18 cellular contexts compared by ENCODE assay signal in the genomic region with DNA sequence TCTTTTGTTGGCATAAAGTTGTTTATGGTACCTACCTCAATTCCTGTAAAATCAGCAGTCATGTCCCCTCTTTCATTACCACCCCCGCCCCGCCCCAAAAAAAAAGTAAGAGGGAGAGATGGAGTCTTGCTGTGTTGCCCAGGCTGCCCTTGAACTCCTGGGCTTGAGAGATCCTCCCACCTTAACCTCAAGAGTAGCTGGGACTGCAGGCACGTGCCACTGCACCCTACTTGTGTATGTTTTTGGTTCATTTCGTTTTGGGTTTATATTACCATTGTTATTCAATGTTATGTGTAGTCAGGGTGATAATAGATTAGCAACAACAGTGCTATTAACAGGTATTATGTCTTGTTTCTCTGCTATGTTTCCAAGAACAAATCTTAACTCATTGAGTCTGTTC. TPM values are rescaled to one million over a fixed set of nuclear protein-coding genes. Genes with fewer than 3 reads are reported as not detected.
DNase-seq lines count a peak whose midpoint lies in the region; ATAC-seq, FAIRE-seq and TF ChIP-seq lines count a peak whose summit lies in the region.
"Had no signal": no experiment of that assay in that cellular context is flagged by ENCODE, and none has a peak within 500 bp of the region (broad histone marks: within the 10 kb centered on the region; RNA-seq: fewer than 3 reads in every experiment).

No MANE protein-coding gene starts in this region.

- H3K27me3 ChIP-seq in gastroesophageal sphincter: no peaks in the 10 kb centered on the region

- H3K4me1 Mint-ChIP-seq in natural killer cell: peaks cover 61 to 70% of the 10 kb centered on the region in 2 donors
- peaks cover 27 to 43% of the 10 kb centered on the region in 2 donors for H3K4me1 Mint-ChIP-seq in natural killer cell treated with Interleukin-12 subunit alpha and Interleukin-12 subunit beta and Interleukin-15 and Interleukin-18, amount 100 ng/mL, for 72 hours (ENCODE audit: low read depth in 2 of 2)
- peaks cover 43 to 79% of the 10 kb centered on the region in 2 donors for H3K4me1 Mint-ChIP-seq in effector memory CD8-positive, alpha-beta T cell (ENCODE audit: low read depth in 2 of 2)
- peaks cover 57% of the 10 kb centered on the region for H3K4me1 Mint-ChIP-seq in activated CD4-positive, alpha-beta memory T cell treated with anti-CD3 and anti-CD28 coated beads for 36 hours (ENCODE audit: low read depth)

- TF ChIP-seq CTCF in natural killer cell (IDR thresholded peaks at IDR 0.05): no peak
- no peak for TF ChIP-seq CTCF in gastroesophageal sphincter (IDR thresholded peaks at IDR 0.05)

- H3K27ac ChIP-seq in gastroesophageal sphincter: no peak overlapping the region

- no peak overlapping the region for H3K4me3 Mint-ChIP-seq in natural killer cell
- no peak overlapping the region for H3K4me3 Mint-ChIP-seq in natural killer cell treated with Interleukin-12 subunit alpha and Interleukin-12 subunit beta and Interleukin-15 and Interleukin-18, amount 100 ng/mL, for 72 hours
- H3K4me3 Mint-ChIP-seq in effector memory CD8-positive, alpha-beta T cell: peak overlapping the region in 1 of 2 donors; percentile 13
- no peak overlapping the region for H3K4me3 Mint-ChIP-seq in activated CD4-positive, alpha-beta memory T cell treated with anti-CD3 and anti-CD28 coated beads for 36 hours
- H3K4me3 Mint-ChIP-seq: B cell, HFFc6 had no signal

- no peaks in the 10 kb centered on the region for H3K36me3 Mint-ChIP-seq in natural killer cell
- H3K36me3 Mint-ChIP-seq in natural killer cell treated with Interleukin-12 subunit alpha and Interleukin-12 subunit beta and Interleukin-15 and Interleukin-18, amount 100 ng/mL, for 72 hours: no peaks in the 10 kb centered on the region
- H3K36me3 Mint-ChIP-seq in effector memory CD8-positive, alpha-beta T cell (ENCODE audit: insufficient read depth): peaks cover 3% of the 10 kb centered on the region
- no peaks in the 10 kb centered on the region for H3K36me3 Mint-ChIP-seq in activated CD4-positive, alpha-beta memory T cell treated with anti-CD3 and anti-CD28 coated beads for 36 hours

- no peak overlapping the region for H3K27ac Mint-ChIP-seq in natural killer cell
- H3K27ac Mint-ChIP-seq in natural killer cell treated with Interleukin-12 subunit alpha and Interleukin-12 subunit beta and Interleukin-15 and Interleukin-18, amount 100 ng/mL, for 72 hours: no peak overlapping the region
- peak overlapping the region; percentile 7 to 80 for H3K27ac Mint-ChIP-seq in effector memory CD8-positive, alpha-beta T cell
- no peak overlapping the region for H3K27ac Mint-ChIP-seq in activated CD4-positive, alpha-beta memory T cell treated with anti-CD3 and anti-CD28 coated beads for 36 hours
- H3K27ac Mint-ChIP-seq: B cell, HFFc6 had no signal

- H3K4me1 ChIP-seq in gastroesophageal sphincter: peaks cover 0 to 60% (median 3%) of the 10 kb centered on the region in 3 donors
- H3K4me1 ChIP-seq: Caco-2 had no signal

- intact Hi-C loops in natural killer cell (cut with micrococcal nuclease): no loop called here
- intact Hi-C loops in Right ventricle myocardium superior (cut with DNase I): no loop called here
- intact Hi-C loops in activated CD4-positive, alpha-beta memory T cell treated with anti-CD3 and anti-CD28 coated beads for 36 hours (cut with micrococcal nuclease): no loop called here

- H3K4me3 ChIP-seq in gastroesophageal sphincter: no peak overlapping the region

- peak in 2 of 3 donors; percentile 24 to 39 for ATAC-seq in natural killer cell
- no peak for ATAC-seq in natural killer cell treated with Interleukin-12 subunit alpha and Interleukin-12 subunit beta and Interleukin-15 and Interleukin-18, amount 100 ng/mL, for 72 hours
- peak; percentile 66 for ATAC-seq in effector memory CD8-positive, alpha-beta T cell (replicated peaks)
- no peak for ATAC-seq in HG03196 (IDR thresholded peaks at IDR 0.05; ENCODE audit: unreplicated experiment)
- no peak for ATAC-seq in gastroesophageal sphincter
- no peak for ATAC-seq in Right ventricle myocardium superior (ENCODE audit: poor library complexity)

- no peaks in the 10 kb centered on the region for H3K9me3 Mint-ChIP-seq in natural killer cell
- no peaks in the 10 kb centered on the region for H3K9me3 Mint-ChIP-seq in natural killer cell treated with Interleukin-12 subunit alpha and Interleukin-12 subunit beta and Interleukin-15 and Interleukin-18, amount 100 ng/mL, for 72 hours
- no peaks in the 10 kb centered on the region for H3K9me3 Mint-ChIP-seq in effector memory CD8-positive, alpha-beta T cell
- H3K9me3 Mint-ChIP-seq in activated CD4-positive, alpha-beta memory T cell treated with anti-CD3 and anti-CD28 coated beads for 36 hours: no peaks in the 10 kb centered on the region
- H3K9me3 Mint-ChIP-seq: CD8-positive, alpha-beta memory T cell; HFFc6 had no signal

- POLR2A ChIA-PET in activated CD4-positive, alpha-beta memory T cell treated with anti-CD3 and anti-CD28 coated beads for 36 hours (lab: Charles Lee): interaction anchor here (0.9 kb wide), 1 partner anchor 17 kb away, joined by 3 read pairs; no protein-coding TSS in a partner anchor

- H3K27me3 Mint-ChIP-seq in natural killer cell (ENCODE audit: low read depth in 2 of 2): no peaks in the 10 kb centered on the region
- H3K27me3 Mint-ChIP-seq in natural killer cell treated with Interleukin-12 subunit alpha and Interleukin-12 subunit beta and Interleukin-15 and Interleukin-18, amount 100 ng/mL, for 72 hours: no peaks in the 10 kb centered on the region
- no peaks in the 10 kb centered on the region for H3K27me3 Mint-ChIP-seq in effector memory CD8-positive, alpha-beta T cell
- no peaks in the 10 kb centered on the region for H3K27me3 Mint-ChIP-seq in activated CD4-positive, alpha-beta memory T cell treated with anti-CD3 and anti-CD28 coated beads for 36 hours
- H3K27me3 Mint-ChIP-seq: B cell; CD8-positive, alpha-beta memory T cell had no signal

- FAIRE-seq in HTR-8/SVneo (lab: Jason Lieb, UNC): peak; percentile 86
- FAIRE-seq: GM19239, H1 had no signal

- DNase-seq in natural killer cell (no peak), HTR-8/SVneo (ENCODE audit: insufficient read length, low spot score) (no peak), Right ventricle myocardium superior (no peak)
- DNase-seq in natural killer cell treated with Interleukin-12 subunit alpha and Interleukin-12 subunit beta and Interleukin-15 and Interleukin-18, amount 100 ng/mL, for 72 hours (ENCODE audit: low spot score): no peak
- no peak for DNase-seq in effector memory CD8-positive, alpha-beta T cell
- DNase-seq in activated CD4-positive, alpha-beta memory T cell treated with anti-CD3 and anti-CD28 coated beads for 36 hours: no peak
- DNase-seq: C1 segment of cervical spinal cord; Caco-2; CD8-positive, alpha-beta memory T cell; DND-41; GDM1; HCEC 1CT; HFFc6 had no signal

- no peaks in the 10 kb centered on the region for H3K9me3 ChIP-seq in gastroesophageal sphincter
- H3K9me3 ChIP-seq: Caco-2 had no signal

- no peaks in the 10 kb centered on the region for H3K36me3 ChIP-seq in gastroesophageal sphincter

- TF ChIP-seq EP300 in gastroesophageal sphincter (IDR thresholded peaks at IDR 0.05): no peak

- WGBS in gastroesophageal sphincter (ENCODE audit: low coverage in 1 of 2), 2 donors: 24 to 45% methylated on average over 2 to 4 of the region's 4 CpGs

- TF ChIP-seq POLR2A in gastroesophageal sphincter (IDR thresholded peaks at IDR 0.05): no peak

- CTCF ChIA-PET in activated CD4-positive, alpha-beta memory T cell treated with anti-CD3 and anti-CD28 coated beads for 36 hours (lab: Charles Lee): no interaction called here

RNA-seq across cellular contexts. Expression of a gene that starts 15.9 kb away (rescaled TPM):
- total RNA-seq in natural killer cell (100 to 1,000 TPM in 1 of 3 donors, 10 to 100 TPM in 2; 74.3 to 100 (median 76.3) TPM), gastroesophageal sphincter (10 to 100 TPM; 15.8 to 30.3 (median 27.7) TPM), Right ventricle myocardium superior (17.8 TPM)
- total RNA-seq in natural killer cell treated with Interleukin-12 subunit alpha and Interleukin-12 subunit beta and Interleukin-15 and Interleukin-18, amount 100 ng/mL, for 72 hours: 10 to 100 TPM; 28.1 to 32.1 TPM
- total RNA-seq in activated CD4-positive, alpha-beta memory T cell treated with anti-CD3 and anti-CD28 coated beads for 36 hours: 10 to 100 TPM; 10.9 to 15.6 TPM

Comparison
In these comparisons a context has a peak if more than half of its experiments do, and no peak if none do; other contexts are left out.
1. ATAC-seq: peak in natural killer cell (2 of 3) and effector memory CD8-positive, alpha-beta T cell (single experiment); none in natural killer cell treated with Interleukin-12 subunit alpha and Interleukin-12 subunit beta and Interleukin-15 and Interleukin-18, amount 100 ng/mL, for 72 hours (0 of 2), HG03196 (single experiment), gastroesophageal sphincter (single experiment) and Right ventricle myocardium superior (single experiment).
2. H3K27ac Mint-ChIP-seq: peak in effector memory CD8-positive, alpha-beta T cell (2 of 2); none in natural killer cell (0 of 2), natural killer cell treated with Interleukin-12 subunit alpha and Interleukin-12 subunit beta and Interleukin-15 and Interleukin-18, amount 100 ng/mL, for 72 hours (0 of 2) and activated CD4-positive, alpha-beta memory T cell treated with anti-CD3 and anti-CD28 coated beads for 36 hours (single experiment).